In genomic region chr15:86865920-86866319, GRCh38 we compare ENCODE assay signal across 19 cellular contexts.
"Had no signal": no experiment of that assay in that cellular context is flagged by ENCODE, and none has a peak within 500 bp of the region (broad histone marks: within the 10 kb centered on the region; RNA-seq: fewer than 3 reads in every experiment).

No MANE protein-coding gene starts in this region.

- H3K27me3 ChIP-seq: gastrocnemius medialis, stomach had no signal

- H3K27ac Mint-ChIP-seq: naive thymus-derived CD4-positive, alpha-beta T cell; nephron progenitor cell; type B pancreatic cell had no signal

- H3K4me3 ChIP-seq: dorsolateral prefrontal cortex, gastrocnemius medialis, left ventricle myocardium inferior, lower lobe of right lung, stomach had no signal

- DNase-seq: cortex of kidney; dorsolateral prefrontal cortex; effector CD8-positive, alpha-beta T cell; gastrocnemius medialis; glutamatergic neuron; kidney; left cardiac atrium; left ventricle myocardium inferior; lower lobe of right lung; mesenchymal stem cell; naive thymus-derived CD4-positive, alpha-beta T cell; nephron progenitor cell; posterior cingulate gyrus; small intestine; stimulated activated CD4-positive, alpha-beta T cell treated with anti-CD3 and anti-CD28 coated beads, Interleukin-12 subunit alpha, Interleukin-12 subunit beta, amount 100 ng/mL, for 4 hours; stimulated activated naive CD4-positive, alpha-beta T cell; stomach had no signal

- H3K9me3 Mint-ChIP-seq: nephron progenitor cell, type B pancreatic cell had no signal

- H3K4me1 ChIP-seq: left ventricle myocardium inferior, lower lobe of right lung, stomach had no signal

- ATAC-seq: gastrocnemius medialis; left cardiac atrium; lower lobe of right lung; naive thymus-derived CD4-positive, alpha-beta T cell; sciatic nerve had no signal

- H3K36me3 Mint-ChIP-seq: naive thymus-derived CD4-positive, alpha-beta T cell had no signal

- H3K9me3 ChIP-seq: gastrocnemius medialis, left ventricle myocardium inferior, lower lobe of right lung, stomach had no signal

- H3K36me3 ChIP-seq: gastrocnemius medialis, left ventricle myocardium inferior, lower lobe of right lung, stomach had no signal

- H3K4me1 Mint-ChIP-seq: naive thymus-derived CD4-positive, alpha-beta T cell; nephron progenitor cell had no signal

- H3K4me3 Mint-ChIP-seq: naive thymus-derived CD4-positive, alpha-beta T cell; nephron progenitor cell; type B pancreatic cell had no signal
